In genomic region chr11:33187851-33188722, GRCh38 we compare ENCODE assay signal across 22 cellular contexts. TPM values are rescaled to one million over a fixed set of nuclear protein-coding genes. Genes with fewer than 3 reads are reported as not detected.
DNase-seq lines count a peak whose midpoint lies in the region; ATAC-seq and TF ChIP-seq lines count a peak whose summit lies in the region.
"Had no signal": no experiment of that assay in that cellular context is flagged by ENCODE, and none has a peak within 500 bp of the region (broad histone marks: within the 10 kb centered on the region; RNA-seq: fewer than 3 reads in every experiment).

No MANE protein-coding gene starts in this region.

- no peak overlapping the region for H3K4me2 ChIP-seq in smooth muscle cell
- H3K4me2 ChIP-seq: SK-N-SH had no signal

- no peaks in the 10 kb centered on the region for H3K79me2 ChIP-seq in smooth muscle cell (ENCODE audit: low read depth)

- H3K9ac ChIP-seq in iPS-20b (ENCODE audit: low read depth, low read length) = no peak overlapping the region
- no peak overlapping the region for H3K9ac ChIP-seq in smooth muscle cell (ENCODE audit: low read depth)
- H3K9ac ChIP-seq: SK-N-SH had no signal

- peak overlapping the region; percentile 7; the same call in 1 of the 2 replicates for H3K4me3 ChIP-seq in iPS-20b (ENCODE audit: low read length)
- H3K4me3 ChIP-seq in smooth muscle cell = peak overlapping the region; percentile 10
- H3K4me3 ChIP-seq: tibial artery had no signal

- H3K36me3 ChIP-seq in iPS-20b (ENCODE audit: insufficient read depth, low read depth, low read length) = no peaks in the 10 kb centered on the region
- no peaks in the 10 kb centered on the region for H3K36me3 ChIP-seq in smooth muscle cell (ENCODE audit: low read depth)
- H3K36me3 ChIP-seq: brain microvascular endothelial cell, tibial artery had no signal

- 59% methylated on average over 8 of the region's 8 CpGs for WGBS in smooth muscle cell (ENCODE audit: low lambda C conversion rate)

- H3K27me3 ChIP-seq in iPS-20b (ENCODE audit: insufficient read depth, low read length) (no peaks in the 10 kb centered on the region), smooth muscle cell (ENCODE audit: low read depth) (no peaks in the 10 kb centered on the region)
- H3K27me3 ChIP-seq: brain microvascular endothelial cell, tibial artery had no signal

- in situ Hi-C loops in G401 (cut with HindIII; ENCODE audit: low sequenced_read_pairs) = no loop called here

- peaks cover 11% of the 10 kb centered on the region; the same call in 1 of the 2 replicates for H3K4me1 ChIP-seq in iPS-20b (ENCODE audit: insufficient read depth, low read length)
- peaks cover 17% of the 10 kb centered on the region for H3K4me1 ChIP-seq in smooth muscle cell (ENCODE audit: low read depth)
- H3K4me1 ChIP-seq: tibial artery had no signal

- ATAC-seq in GM21447 (IDR thresholded peaks at IDR 0.05; ENCODE audit: unreplicated experiment) = no peak
- ATAC-seq: naive thymus-derived CD8-positive, alpha-beta T cell; PC-3 had no signal

- no peaks in the 10 kb centered on the region for H3K9me3 ChIP-seq in iPS-20b (ENCODE audit: insufficient read depth, low read depth, low read length)
- H3K9me3 ChIP-seq in smooth muscle cell (replicated peaks; ENCODE audit: low read depth) = no peaks in the 10 kb centered on the region
- H3K9me3 ChIP-seq: SK-N-SH, tibial artery had no signal

- H2AFZ ChIP-seq in smooth muscle cell (ENCODE audit: low read depth) = peak overlapping the region; percentile 21

- TF ChIP-seq CTCF in smooth muscle cell (IDR thresholded peaks at IDR 0.05; ENCODE audit: borderline replicate concordance, insufficient read depth, poor library complexity, severe bottlenecking) = no peak

- no peaks in the 10 kb centered on the region for H3F3A ChIP-seq in smooth muscle cell (ENCODE audit: low read depth)

- DNase-seq in NCI-H2107 treated with DMSO at 0.1 percent for 48 hours (lab: John Stamatoyannopoulos, UW; ENCODE audit: unreplicated experiment) = peak; percentile 10
- no peak for DNase-seq in NCI-H2107 (lab: John Stamatoyannopoulos, UW)
- peak; percentile 58 for DNase-seq in OCI-M1 (lab: John Stamatoyannopoulos, UW)
- no peak for DNase-seq in smooth muscle cell (lab: John Stamatoyannopoulos, UW; ENCODE audit: unreplicated experiment)
- no peak for DNase-seq in G401 (ENCODE audit: low spot score)
- DNase-seq in DMS79 (lab: John Stamatoyannopoulos, UW) = no peak
- DNase-seq: activated CD4-positive, alpha-beta T cell treated with anti-CD3 and anti-CD28 coated beads, Interleukin-2, amount 50 U/mL, for 48 hours; activated naive CD8-positive, alpha-beta T cell treated with anti-CD3 and anti-CD28 coated beads for 36 hours; activated T-cell treated with anti-CD3 and anti-CD28 coated beads, Interleukin-2, amount 50 U/mL, for 48 hours; brain microvascular endothelial cell; CD4-positive, CD25-positive, alpha-beta regulatory T cell; DMS79 treated with DMSO at 0.1 percent for 48 hours; MM.1S; naive thymus-derived CD8-positive, alpha-beta T cell; NCI-H345; PC-3; SK-N-SH; stimulated activated CD4-positive, alpha-beta T cell treated with anti-CD3 and anti-CD28 coated beads, Interleukin-4, amount 100 ng/mL, for 1 hour; stimulated activated CD8-positive, alpha-beta memory T cell treated with anti-CD3 and anti-CD28 coated beads, Interleukin-4, amount 100 ng/mL, for 48 hours had no signal

- H3K27ac ChIP-seq in iPS-20b (ENCODE audit: low read length) = no peak overlapping the region
- no peak overlapping the region for H3K27ac ChIP-seq in smooth muscle cell (ENCODE audit: low read depth)
- H3K27ac ChIP-seq: brain microvascular endothelial cell, tibial artery had no signal

- no peaks in the 10 kb centered on the region for H4K20me1 ChIP-seq in smooth muscle cell (ENCODE audit: low read depth)

RNA-seq across cellular contexts. Expression of gene CSTF3, which starts 26.8 kb away (rescaled TPM):
- total RNA-seq in smooth muscle cell = 25.9 and 36.8 TPM in 2 replicates
- polyA plus RNA-seq in smooth muscle cell = 30.4 and 31.0 TPM in 2 replicates
- total RNA-seq in G401 (2014; rRNA removed; shearing (Covaris generic)) = 20.2 and 32.7 TPM in 2 replicates

Comparison
In these comparisons a context has a peak if more than half of its experiments do, and no peak if none do; other contexts are left out.
1. DNase-seq: peak in NCI-H2107 treated with DMSO at 0.1 percent for 48 hours (single experiment) and OCI-M1 (single experiment); none in NCI-H2107 (single experiment), smooth muscle cell (single experiment), G401 (single experiment) and DMS79 (single experiment).